Comparison of ENCODE assay signal across 1 cellular context in genomic region chr19:14562660-14563589, GRCh38.
TF ChIP-seq lines count a peak whose summit lies in the region.

No MANE protein-coding gene starts in this region.

TF ChIP-seq in HCT116, 20 proteins besides CTCF, POLR2A, EP300 and RAD21 (continued from another document):
- TF ChIP-seq REST (IDR thresholded peaks at IDR 0.05; ENCODE audit: low read depth): no peak
